In genomic region chr4:88134536-88135361, GRCh38 we compare ENCODE assay signal across 20 cellular contexts. TPM values are rescaled to one million over a fixed set of nuclear protein-coding genes. Genes with fewer than 3 reads are reported as not detected.
DNase-seq lines count a peak whose midpoint lies in the region; ATAC-seq, FAIRE-seq and TF ChIP-seq lines count a peak whose summit lies in the region.
"Had no signal": no experiment of that assay in that cellular context is flagged by ENCODE, and none has a peak within 500 bp of the region (broad histone marks: within the 10 kb centered on the region; RNA-seq: fewer than 3 reads in every experiment).

No MANE protein-coding gene starts in this region.

- H3K9me3 Mint-ChIP-seq in activated T-cell treated with anti-CD3 and anti-CD28 coated beads, Interleukin-2, amount 50 U/mL, for 24 hours, result no peaks in the 10 kb centered on the region
- H3K9me3 Mint-ChIP-seq in activated CD8-positive, alpha-beta T cell treated with anti-CD3 and anti-CD28 coated beads, Interleukin-2, amount 10 ng/mL, durations not matched to agents 7 days and 5 days (ENCODE audit: insufficient read depth), result no peaks in the 10 kb centered on the region
- H3K9me3 Mint-ChIP-seq: CD4-positive, alpha-beta T cell had no signal

- peak overlapping the region in 1 of 2 experiments; percentile 16; a peak in 1 of 6 replicates for H3K27ac ChIP-seq in A549
- H3K27ac ChIP-seq in liver (ENCODE audit: low read depth in 1 of 2, low read length in 2 of 2), result peak overlapping the region; percentile 46 to 47
- H3K27ac ChIP-seq: GM23248, HL-60 had no signal

- no peak overlapping the region for H3K9ac ChIP-seq in liver (ENCODE audit: low read depth in 1 of 2, low read length in 2 of 2)
- H3K9ac ChIP-seq: GM23248 had no signal

- CTCF ChIA-PET in A549 (lab: Yijun Ruan, JAX), result no interaction called here
- CTCF ChIA-PET in activated CD8-positive, alpha-beta T cell treated with anti-CD3 and anti-CD28 coated beads, Interleukin-2, amount 10 ng/mL, durations not matched to agents 7 days and 5 days (lab: Charles Lee), result no interaction called here

- H3K27me3 Mint-ChIP-seq in activated T-cell treated with anti-CD3 and anti-CD28 coated beads, Interleukin-2, amount 50 U/mL, for 24 hours, result peaks cover 3% of the 10 kb centered on the region
- H3K27me3 Mint-ChIP-seq in activated CD8-positive, alpha-beta T cell treated with anti-CD3 and anti-CD28 coated beads, Interleukin-2, amount 10 ng/mL, durations not matched to agents 7 days and 5 days (ENCODE audit: low read depth), result peaks cover 5% of the 10 kb centered on the region
- H3K27me3 Mint-ChIP-seq: CD4-positive, alpha-beta T cell had no signal

- H3K4me1 ChIP-seq in A549 (peaks cover 24% of the 10 kb centered on the region), liver (ENCODE audit: control insufficient read depth in 4 of 4, insufficient read depth in 4 of 4, low read length in 3 of 4) (peaks cover 4 to 24% (median 13%) of the 10 kb centered on the region in 4 donors)

- peak in 1 of 2 experiments; percentile 85; a peak in 3 of 6 replicates for ATAC-seq in A549
- ATAC-seq in left ventricle myocardium superior, result no peak
- ATAC-seq in activated CD8-positive, alpha-beta T cell treated with anti-CD3 and anti-CD28 coated beads, Interleukin-2, amount 10 ng/mL, durations not matched to agents 7 days and 5 days, result no peak

- TF ChIP-seq POLR2A in A549 (IDR thresholded peaks at IDR 0.05; ENCODE audit: low read length), result no peak

- intact Hi-C loops in left ventricle myocardium superior (cut with micrococcal nuclease), result no loop called here

- WGBS in A549 (ENCODE audit: missing lambda C conversion rate), result 33% methylated on average over 3 of the region's 3 CpGs
- 44% methylated on average over 3 of the region's 3 CpGs for WGBS in liver

- H3K4me3 ChIP-seq in A549 (no peak overlapping the region), epithelial cell of proximal tubule (ENCODE audit: low read depth, low read length) (no peak overlapping the region), liver (ENCODE audit: low read depth in 1 of 3, low read length in 3 of 3) (no peak overlapping the region)
- H3K4me3 ChIP-seq: GM23248 had no signal

- peaks cover 0 to 9% (median 4%) of the 10 kb centered on the region in 4 donors for H3K36me3 ChIP-seq in liver (ENCODE audit: control insufficient read depth in 4 of 4, insufficient read depth in 3 of 4, low read depth in 1 of 4, low read length in 3 of 4)

- TF ChIP-seq CTCF in A549 (IDR thresholded peaks at IDR 0.05) (no peak), epithelial cell of proximal tubule (conservative IDR thresholded peaks at IDR 0.05; ENCODE audit: low read depth, low read length) (no peak), liver (IDR thresholded peaks at IDR 0.05; ENCODE audit: low read depth, low read length, missing input control) (no peak)

- H3K4me3 Mint-ChIP-seq in activated T-cell treated with anti-CD3 and anti-CD28 coated beads, Interleukin-2, amount 50 U/mL, for 24 hours, result no peak overlapping the region
- no peak overlapping the region for H3K4me3 Mint-ChIP-seq in activated CD8-positive, alpha-beta T cell treated with anti-CD3 and anti-CD28 coated beads, Interleukin-2, amount 10 ng/mL, durations not matched to agents 7 days and 5 days
- H3K4me3 Mint-ChIP-seq: B cell; CD4-positive, alpha-beta T cell had no signal

- POLR2A ChIA-PET in A549 (lab: Yijun Ruan, JAX), result no interaction called here
- POLR2A ChIA-PET in activated CD8-positive, alpha-beta T cell treated with anti-CD3 and anti-CD28 coated beads, Interleukin-2, amount 10 ng/mL, durations not matched to agents 7 days and 5 days (lab: Charles Lee), result interaction anchor here (0.6 kb wide), 1 partner anchor 57 kb away, joined by 3 read pairs; no protein-coding TSS in a partner anchor

- H3K4me1 Mint-ChIP-seq in activated T-cell treated with anti-CD3 and anti-CD28 coated beads, Interleukin-2, amount 50 U/mL, for 24 hours (ENCODE audit: low read depth), result no peaks in the 10 kb centered on the region
- H3K4me1 Mint-ChIP-seq in activated CD8-positive, alpha-beta T cell treated with anti-CD3 and anti-CD28 coated beads, Interleukin-2, amount 10 ng/mL, durations not matched to agents 7 days and 5 days (ENCODE audit: low read depth), result no peaks in the 10 kb centered on the region

- no peak for TF ChIP-seq EP300 in A549 (IDR thresholded peaks at IDR 0.05)

- peak in 1 of 2 experiments; percentile 57 for DNase-seq in A549 (ENCODE audit: low read depth in 1 of 2, low spot score in 1 of 2)
- peak; percentile 58 for DNase-seq in epithelial cell of proximal tubule (ENCODE audit: low read depth)
- DNase-seq in renal cortical epithelial cell (ENCODE audit: low read depth), result peak; percentile 69
- no peak for DNase-seq in activated T-cell treated with anti-CD3 and anti-CD28 coated beads for 4 hours
- no peak for DNase-seq in left ventricle myocardium superior
- DNase-seq in activated T-cell treated with anti-CD3 and anti-CD28 coated beads, Interleukin-2, amount 50 U/mL, for 24 hours, result no peak
- DNase-seq in activated CD8-positive, alpha-beta T cell treated with anti-CD3 and anti-CD28 coated beads, Interleukin-2, amount 10 ng/mL, durations not matched to agents 7 days and 5 days, result no peak
- DNase-seq: 8988T; ACHN; C1 segment of cervical spinal cord; Calu3; CD4-positive, alpha-beta T cell; DMS 273 treated with DMSO at 0.1 percent for 48 hours; GF-D8; GM23248; H7 had no signal

- no peaks in the 10 kb centered on the region for H3K27me3 ChIP-seq in liver (ENCODE audit: control insufficient read depth in 4 of 4, insufficient read depth in 4 of 4, low read length in 3 of 4)

- H3K27ac Mint-ChIP-seq in activated T-cell treated with anti-CD3 and anti-CD28 coated beads, Interleukin-2, amount 50 U/mL, for 24 hours, result no peak overlapping the region
- no peak overlapping the region for H3K27ac Mint-ChIP-seq in activated CD8-positive, alpha-beta T cell treated with anti-CD3 and anti-CD28 coated beads, Interleukin-2, amount 10 ng/mL, durations not matched to agents 7 days and 5 days
- H3K27ac Mint-ChIP-seq: B cell; CD4-positive, alpha-beta T cell had no signal

- 0 out of 3 replicates have a peak overlapping the region, but pooled peaks have one; percentile 36 for H3K4me2 ChIP-seq in A549

- no peak for FAIRE-seq in A549 (lab: Jason Lieb, UNC)
- FAIRE-seq: GM19239 had no signal

- TF ChIP-seq RAD21 in A549 (conservative IDR thresholded peaks at IDR 0.05 in 1 of 2, IDR thresholded peaks at IDR 0.05 in 1 of 2) (no peak), liver (IDR thresholded peaks at IDR 0.05) (no peak)

- no peaks in the 10 kb centered on the region for H3K36me3 Mint-ChIP-seq in activated T-cell treated with anti-CD3 and anti-CD28 coated beads, Interleukin-2, amount 50 U/mL, for 24 hours (ENCODE audit: low read depth)
- H3K36me3 Mint-ChIP-seq in activated CD8-positive, alpha-beta T cell treated with anti-CD3 and anti-CD28 coated beads, Interleukin-2, amount 10 ng/mL, durations not matched to agents 7 days and 5 days (ENCODE audit: low read depth), result no peaks in the 10 kb centered on the region

- H3K9me3 ChIP-seq in A549 (no peaks in the 10 kb centered on the region), liver (ENCODE audit: control insufficient read depth in 4 of 4, low read length in 3 of 4) (no peaks in the 10 kb centered on the region)

TF ChIP-seq in A549, 52 proteins besides CTCF, POLR2A, EP300 and RAD21:
- TF ChIP-seq JUN (IDR thresholded peaks at IDR 0.05), result no peak
- no peak for TF ChIP-seq CHD4 (IDR thresholded peaks at IDR 0.05; ENCODE audit: borderline replicate concordance)
- TF ChIP-seq HOXA7 (CRISPR knock-in tag; IDR thresholded peaks at IDR 0.05), result no peak
- TF ChIP-seq ZC3H11A (IDR thresholded peaks at IDR 0.05), result no peak
- no peak for TF ChIP-seq CBX8 (IDR thresholded peaks at IDR 0.05)
- no peak for TF ChIP-seq MAFK (IDR thresholded peaks at IDR 0.05; ENCODE audit: partially characterized antibody)
- no peak for TF ChIP-seq MYC (IDR thresholded peaks at IDR 0.05; ENCODE audit: borderline replicate concordance, low read length)
- TF ChIP-seq ZNF302 (CRISPR knock-in tag; IDR thresholded peaks at IDR 0.05), result no peak

TF ChIP-seq in liver, 16 proteins besides CTCF, POLR2A, EP300 and RAD21 (continues in another document):
- no peak for TF ChIP-seq ZBTB33 (IDR thresholded peaks at IDR 0.05)
- TF ChIP-seq EGR1 (IDR thresholded peaks at IDR 0.05; ENCODE audit: low read depth in 2 of 2), result no peak
- no peak for TF ChIP-seq NR2F2 (IDR thresholded peaks at IDR 0.05)
- TF ChIP-seq SP1 (IDR thresholded peaks at IDR 0.05), result no peak

RNA-seq across cellular contexts. Expression of gene ABCG2, which starts 23.7 kb away (rescaled TPM):
- polyA plus RNA-seq in A549 (2011; rRNA removed) (53.5 and 55.3 TPM in 2 replicates), A549 (2017; fragmentation: RNase III; extraction: RNeasy Plus Mini Kit Qiagen cat#74134 plus additional on column Dnase treatment) (27.9 to 29.0 TPM (median 28.1 TPM) in 3 replicates), liver (1 to 10 TPM; 1.9 to 4.5 TPM)
- polyA plus RNA-seq in A549 (2012; cell fraction: cytosol; rRNA removed), result 16.9 and 20.2 TPM in 2 replicates
- polyA plus RNA-seq in A549 (2012; cell fraction: nucleus; rRNA removed), result 14.1 and 19.5 TPM in 2 replicates
- polyA minus RNA-seq in A549 (2011; rRNA and poly(A)+ RNA removed), result 32.6 and 34.2 TPM in 2 replicates
- total RNA-seq in epithelial cell of proximal tubule (0.29 and 0.51 TPM in 2 replicates), liver (10 to 100 TPM in 1 of 2 donors, 1 to 10 TPM in 1; 9.6 to 23.6 TPM), renal cortical epithelial cell (0.55 and 3.1 TPM in 2 replicates), left ventricle myocardium superior (0.97 TPM)
- under 1 TPM; 0.57 to 0.61 TPM for total RNA-seq in activated CD8-positive, alpha-beta T cell treated with anti-CD3 and anti-CD28 coated beads, Interleukin-2, amount 10 ng/mL, durations not matched to agents 7 days and 5 days
- total RNA-seq: B cell; CD4-positive, alpha-beta T cell had no signal

Comparison
In these comparisons a context has a peak if more than half of its experiments do, and no peak if none do; other contexts are left out.
1. DNase-seq: peak in epithelial cell of proximal tubule (single experiment) and renal cortical epithelial cell (single experiment); none in activated T-cell treated with anti-CD3 and anti-CD28 coated beads for 4 hours (single experiment), left ventricle myocardium superior (single experiment), activated T-cell treated with anti-CD3 and anti-CD28 coated beads, Interleukin-2, amount 50 U/mL, for 24 hours (single experiment) and activated CD8-positive, alpha-beta T cell treated with anti-CD3 and anti-CD28 coated beads, Interleukin-2, amount 10 ng/mL, durations not matched to agents 7 days and 5 days (single experiment).